8 cellular contexts compared by ENCODE assay signal in the genomic region with DNA sequence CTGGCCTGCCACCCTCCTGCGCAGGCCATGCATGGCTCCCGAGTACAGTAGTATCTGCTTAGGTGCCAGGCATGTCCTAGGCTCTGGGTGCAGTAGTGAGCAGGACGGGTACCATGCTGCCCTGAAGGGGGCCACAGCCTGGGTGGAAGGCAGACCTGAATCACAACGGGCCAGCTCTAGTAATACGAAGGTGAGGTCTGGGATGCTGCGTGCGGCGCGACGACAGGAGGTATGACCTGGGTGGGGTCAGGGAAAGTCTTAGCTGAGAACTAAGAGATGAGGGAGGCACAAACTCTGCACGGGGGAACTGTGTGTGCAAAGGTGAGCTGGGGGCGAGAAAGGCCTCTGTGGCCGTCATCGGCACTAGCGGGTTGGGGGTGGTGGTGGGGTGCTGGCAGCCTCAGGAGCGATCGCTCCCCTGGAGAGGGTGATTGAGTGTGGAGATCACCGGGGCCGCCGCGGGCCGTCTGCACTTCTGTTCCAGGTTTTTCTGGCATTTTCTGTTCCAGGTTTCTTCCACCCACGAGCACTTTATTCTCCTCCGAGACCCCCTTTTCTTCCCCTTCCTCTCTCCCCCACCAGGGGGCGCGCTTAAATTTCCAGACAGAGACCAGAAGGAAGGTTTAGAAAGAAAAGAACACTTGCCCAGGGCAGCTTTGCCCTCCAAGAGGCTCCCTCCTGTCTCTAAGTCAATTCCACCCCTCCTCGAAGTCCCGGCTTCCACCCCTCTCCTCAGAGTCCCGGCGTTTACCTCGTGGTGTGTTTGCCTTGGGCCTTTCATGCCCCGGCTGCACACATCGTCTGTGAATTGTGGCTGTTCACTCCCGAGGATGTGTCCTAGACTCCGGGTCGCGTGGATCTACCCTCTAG. TPM values are rescaled to one million over a fixed set of nuclear protein-coding genes. Genes with fewer than 3 reads are reported as not detected.
DNase-seq lines count a peak whose midpoint lies in the region; ATAC-seq and TF ChIP-seq lines count a peak whose summit lies in the region.

No MANE protein-coding gene starts in this region.

- no peak for TF ChIP-seq POLR2A in right lobe of liver (IDR thresholded peaks at IDR 0.05)

- DNase-seq in GM12865 (ENCODE audit: low read depth) = peak; percentile 57
- peak; percentile 30 for DNase-seq in NCI-H146 treated with DMSO at 0.1 percent for 48 hours (lab: John Stamatoyannopoulos, UW; ENCODE audit: unreplicated experiment)
- DNase-seq in cardiac fibroblast (ENCODE audit: low read depth in 2 of 2) = peak; percentile 65 to 71
- DNase-seq in right lobe of liver = peak in 2 of 3 donors; percentile 54 to 68
- DNase-seq in stimulated activated CD8-positive, alpha-beta memory T cell treated with anti-CD3 and anti-CD28 coated beads, Interleukin-12 subunit alpha, Interleukin-12 subunit beta, amount 100 ng/mL, for 4 hours (ENCODE audit: low read depth) = peak; percentile 37

- intact Hi-C loops in right lobe of liver (cut with DNase I) = no loop called here

- TF ChIP-seq CTCF in GM12865 (IDR thresholded peaks at IDR 0.05; ENCODE audit: insufficient read depth, low read depth, low read length, missing control alignments) = peak; percentile 76
- peak; percentile 90 for TF ChIP-seq CTCF in WI38 (IDR thresholded peaks at IDR 0.05; ENCODE audit: low read depth, low read length)
- peak; percentile 85 for TF ChIP-seq CTCF in cardiac fibroblast (IDR thresholded peaks at IDR 0.05; ENCODE audit: low read depth, low read length)
- peak; percentile 62 to 86 (median 82) for TF ChIP-seq CTCF in right lobe of liver (IDR thresholded peaks at IDR 0.05)

- peak; percentile 36 to 80 (median 72) for ATAC-seq in right lobe of liver
- no peak for ATAC-seq in GM21737 (IDR thresholded peaks at IDR 0.05; ENCODE audit: unreplicated experiment)
- no peak for ATAC-seq in GM19467 (IDR thresholded peaks at IDR 0.05; ENCODE audit: unreplicated experiment)

- 37% methylated on average over 26 of the region's 37 CpGs for WGBS in right lobe of liver (ENCODE audit: insufficient coverage, low coverage, low lambda C conversion rate, missing lambda C conversion rate)

- H3K27me3 ChIP-seq in right lobe of liver = no peaks in the 10 kb centered on the region

- no peak overlapping the region for H3K27ac ChIP-seq in right lobe of liver

- H3K9me3 ChIP-seq in right lobe of liver = no peaks in the 10 kb centered on the region

- H3K4me1 ChIP-seq in right lobe of liver = no peaks in the 10 kb centered on the region

- H3K4me3 ChIP-seq in GM12865 (ENCODE audit: low read depth, low read length) (no peak overlapping the region), WI38 (ENCODE audit: low read depth, low read length) (no peak overlapping the region), cardiac fibroblast (replicated peaks in 1 of 2; ENCODE audit: low read depth in 2 of 2, low read length in 2 of 2) (no peak overlapping the region), right lobe of liver (peak overlapping the region; percentile 14 to 24 (median 15))

- no peaks in the 10 kb centered on the region for H3K36me3 ChIP-seq in right lobe of liver

RNA-seq across cellular contexts. Expression of gene PDLIM4, which starts 15.1 kb away (rescaled TPM):
- total RNA-seq in right lobe of liver = under 1 TPM in 4 of 6 experiments, not detected in 2; 0.24 to 0.95 (median 0.40) TPM

RNA-seq across cellular contexts. Expression of gene SLC22A4, which starts 21.6 kb away (rescaled TPM):
- total RNA-seq in right lobe of liver = under 1 TPM; 0.31 to 0.59 (median 0.36) TPM

RNA-seq across cellular contexts. Expression of gene P4HA2, which starts 44.9 kb away (rescaled TPM):
- total RNA-seq in right lobe of liver = 10 to 100 TPM; 11.5 to 23.2 (median 16.5) TPM

Comparison
In these comparisons a context has a peak if more than half of its experiments do, and no peak if none do; other contexts are left out.
1. H3K4me3 ChIP-seq: peak in right lobe of liver (3 of 3); none in GM12865 (single experiment), WI38 (single experiment) and cardiac fibroblast (0 of 2).
2. ATAC-seq: peak in right lobe of liver (4 of 4); none in GM21737 (single experiment) and GM19467 (single experiment).
3. Peak in every context shown above with its lines, with median percentiles within 50 percentile points of each other: DNase-seq and CTCF ChIP-seq.